In genomic region chr7:56063882-56064625, GRCh38 we compare ENCODE assay signal across 1 cellular context.
A peak's percentile ranks its signal among the peaks of the same experiment; 100 is the strongest.
TF ChIP-seq lines count a peak whose summit lies in the region.

Gene SUMF2 (plus strand): TSS chr7:56064286. CDS start chr7:56064312, 26 bp downstream.

TF ChIP-seq in WTC11, 78 proteins besides CTCF, POLR2A, EP300 and RAD21 (continued from another document):
- peak; percentile 88; the same call in 1 of the 2 replicates for TF ChIP-seq ZNF425 (CRISPR knock-in tag; conservative IDR thresholded peaks at IDR 0.05)
- no peak for TF ChIP-seq SMAD4 (CRISPR knock-in tag; IDR thresholded peaks at IDR 0.05)
- no peak for TF ChIP-seq ZSCAN18 (CRISPR knock-in tag; IDR thresholded peaks at IDR 0.05)
- peak; percentile 87; the same call in 1 of the 2 replicates for TF ChIP-seq SMAD3 (CRISPR knock-in tag; IDR thresholded peaks at IDR 0.05; ENCODE audit: borderline replicate concordance)
- no peak for TF ChIP-seq ZNF138 (CRISPR knock-in tag; conservative IDR thresholded peaks at IDR 0.05)
- no peak for TF ChIP-seq ZNF317 (CRISPR knock-in tag; IDR thresholded peaks at IDR 0.05; ENCODE audit: borderline replicate concordance, low read depth)
- peak; percentile 85; the same call in 1 of the 2 replicates for TF ChIP-seq ETV6 (CRISPR knock-in tag; IDR thresholded peaks at IDR 0.05)
- no peak for TF ChIP-seq KAT7 (CRISPR knock-in tag; IDR thresholded peaks at IDR 0.05; ENCODE audit: borderline replicate concordance)
- 0 out of 2 replicates have a peak, but pooled peaks have one; percentile 51 for TF ChIP-seq E2F5 (CRISPR knock-in tag; IDR thresholded peaks at IDR 0.05)
- TF ChIP-seq ZNF671 (CRISPR knock-in tag; IDR thresholded peaks at IDR 0.05) = peak; percentile 94; the same call in 1 of the 2 replicates
- no peak for TF ChIP-seq E2F1 (CRISPR knock-in tag; IDR thresholded peaks at IDR 0.05)
- no peak for TF ChIP-seq PREB (CRISPR knock-in tag; IDR thresholded peaks at IDR 0.05; ENCODE audit: borderline replicate concordance)
- TF ChIP-seq ZNF423 (CRISPR knock-in tag; IDR thresholded peaks at IDR 0.05) = no peak
- TF ChIP-seq ATF3 (CRISPR knock-in tag; conservative IDR thresholded peaks at IDR 0.05) = 0 out of 2 replicates have a peak, but pooled peaks have one; percentile 53
- TF ChIP-seq FOXP1 (CRISPR knock-in tag; IDR thresholded peaks at IDR 0.05; ENCODE audit: borderline replicate concordance) = peak; percentile 98
- peak; percentile 76 for TF ChIP-seq IRF1 (CRISPR knock-in tag; IDR thresholded peaks at IDR 0.05)
- peak; percentile 90 for TF ChIP-seq TEAD1 (CRISPR knock-in tag; IDR thresholded peaks at IDR 0.05)
- peak; percentile 93 for TF ChIP-seq CREB1 (CRISPR knock-in tag; IDR thresholded peaks at IDR 0.05)
- TF ChIP-seq JUN (CRISPR knock-in tag; IDR thresholded peaks at IDR 0.05) = peak; percentile 60
- TF ChIP-seq JAZF1 (CRISPR knock-in tag; IDR thresholded peaks at IDR 0.05) = no peak
- TF ChIP-seq NFATC4 (CRISPR knock-in tag; IDR thresholded peaks at IDR 0.05) = peak; percentile 98
- no peak for TF ChIP-seq HMGA2 (CRISPR knock-in tag; IDR thresholded peaks at IDR 0.05)
- peak; percentile 60; the same call in 1 of the 2 replicates for TF ChIP-seq USF1 (CRISPR knock-in tag; IDR thresholded peaks at IDR 0.05)
- no peak for TF ChIP-seq FOXJ3 (CRISPR knock-in tag; IDR thresholded peaks at IDR 0.05; ENCODE audit: borderline replicate concordance)
- no peak for TF ChIP-seq GTF2I (CRISPR knock-in tag; conservative IDR thresholded peaks at IDR 0.05)
- TF ChIP-seq IRF2 (CRISPR knock-in tag; IDR thresholded peaks at IDR 0.05; ENCODE audit: borderline replicate concordance, low read depth) = peak; percentile 86; the same call in 1 of the 2 replicates
- no peak for TF ChIP-seq ATF6 (CRISPR knock-in tag; IDR thresholded peaks at IDR 0.05)
- TF ChIP-seq HMGXB4 (CRISPR knock-in tag; IDR thresholded peaks at IDR 0.05) = peak; percentile 84; the same call in 1 of the 2 replicates
- TF ChIP-seq USF2 (CRISPR knock-in tag; IDR thresholded peaks at IDR 0.05) = no peak
- peak; percentile 97 for TF ChIP-seq EMX1 (CRISPR knock-in tag; IDR thresholded peaks at IDR 0.05)
- no peak for TF ChIP-seq TEAD4 (CRISPR knock-in tag; IDR thresholded peaks at IDR 0.05)
- no peak for TF ChIP-seq ZNF396 (CRISPR knock-in tag; IDR thresholded peaks at IDR 0.05; ENCODE audit: borderline replicate concordance)
- peak; percentile 87 for TF ChIP-seq SP1 (CRISPR knock-in tag; conservative IDR thresholded peaks at IDR 0.05)
- TF ChIP-seq OVOL2 (CRISPR knock-in tag; IDR thresholded peaks at IDR 0.05; ENCODE audit: borderline replicate concordance) = no peak; the same call in 1 of the 2 replicates
- no peak for TF ChIP-seq TP53 (CRISPR knock-in tag; IDR thresholded peaks at IDR 0.05)
- peak; percentile 94 for TF ChIP-seq FOXK1 (CRISPR knock-in tag; IDR thresholded peaks at IDR 0.05)
- TF ChIP-seq ZBTB43 (CRISPR knock-in tag; IDR thresholded peaks at IDR 0.05) = peak; percentile 94; the same call in 1 of the 2 replicates
- TF ChIP-seq GRHL2 (CRISPR knock-in tag; IDR thresholded peaks at IDR 0.05; ENCODE audit: insufficient replicate concordance, severe bottlenecking) = no peak
- TF ChIP-seq ATF1 (CRISPR knock-in tag; IDR thresholded peaks at IDR 0.05) = peak; percentile 90
- TF ChIP-seq STAT6 (CRISPR knock-in tag; conservative IDR thresholded peaks at IDR 0.05; ENCODE audit: low read depth) = no peak
